Comparison of ENCODE assay signal across 9 cellular contexts in the genomic region with DNA sequence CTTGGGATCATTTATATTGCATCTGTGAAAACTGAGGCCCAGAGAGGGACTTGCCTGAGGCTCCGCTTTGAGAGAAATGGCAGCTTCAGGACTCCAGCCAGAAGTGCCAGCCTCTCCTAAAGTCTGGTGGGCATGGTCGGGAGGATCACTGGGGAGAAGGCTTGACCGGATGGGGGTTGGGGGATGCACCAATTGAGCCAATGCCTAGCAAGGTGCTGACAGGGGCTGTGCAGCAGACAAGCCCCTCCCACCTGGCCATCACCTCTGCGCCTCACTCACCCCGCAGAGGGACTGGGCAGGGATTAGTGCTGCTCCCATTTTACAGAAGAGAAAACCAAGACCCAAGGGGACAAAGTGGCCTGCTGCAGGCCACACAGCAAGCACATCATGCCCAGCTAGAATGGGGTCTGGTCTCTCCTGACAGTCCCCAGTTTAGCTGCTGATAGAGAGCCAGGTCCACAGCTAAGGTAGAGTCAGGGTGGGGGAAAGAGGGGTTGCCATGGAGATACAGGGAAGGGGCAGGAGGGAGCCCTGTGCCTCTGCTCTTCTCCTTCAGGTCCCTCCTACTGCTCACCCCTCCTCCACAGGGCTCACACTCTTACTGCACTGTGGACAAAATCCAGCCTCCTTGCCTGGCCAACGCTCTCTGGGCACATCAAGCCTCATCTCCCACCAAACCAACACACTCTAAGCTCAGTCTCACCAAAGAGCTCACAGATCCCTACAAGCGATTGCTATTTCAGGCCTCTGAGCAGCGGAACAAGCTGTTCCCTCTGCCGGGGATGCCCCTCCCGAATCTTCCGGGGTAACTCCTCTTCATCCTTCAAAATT. TPM values are rescaled to one million over a fixed set of nuclear protein-coding genes. Genes with fewer than 3 reads are reported as not detected.
DNase-seq lines count a peak whose midpoint lies in the region; ATAC-seq and TF ChIP-seq lines count a peak whose summit lies in the region.
"Had no signal": no experiment of that assay in that cellular context is flagged by ENCODE, and none has a peak within 500 bp of the region (broad histone marks: within the 10 kb centered on the region; RNA-seq: fewer than 3 reads in every experiment).

No MANE protein-coding gene starts in this region.

- POLR2A ChIA-PET in activated CD8-positive, alpha-beta T cell treated with anti-CD3 and anti-CD28 coated beads, Interleukin-2, amount 10 ng/mL, durations not matched to agents 7 days and 5 days (lab: Charles Lee) = interaction anchor here (0.5 to 1.5 kb wide), 5 partner anchors 15 to 210 kb away, joined by 3 to 5 read pairs (median 4); a partner anchor contains a TSS

- CTCF ChIA-PET in activated CD8-positive, alpha-beta T cell treated with anti-CD3 and anti-CD28 coated beads, Interleukin-2, amount 10 ng/mL, durations not matched to agents 7 days and 5 days (lab: Charles Lee) = interaction anchor here (1.3 to 2.8 kb wide), 6 partner anchors 30 to 451 kb away, joined by 3 to 11 read pairs (median 6); a partner anchor contains a TSS

- no peaks in the 10 kb centered on the region for H3K9me2 ChIP-seq in DOHH2 (replicated peaks; ENCODE audit: control insufficient read depth, low read length)

- H3K27ac Mint-ChIP-seq in activated CD8-positive, alpha-beta T cell treated with anti-CD3 and anti-CD28 coated beads, Interleukin-2, amount 10 ng/mL, durations not matched to agents 7 days and 5 days = peak overlapping the region; percentile 84

- ATAC-seq in activated CD8-positive, alpha-beta T cell treated with anti-CD3 and anti-CD28 coated beads, Interleukin-2, amount 10 ng/mL, durations not matched to agents 7 days and 5 days = no peak
- ATAC-seq in HG02852 (IDR thresholded peaks at IDR 0.05; ENCODE audit: unreplicated experiment) = no peak
- ATAC-seq in HG02840 (IDR thresholded peaks at IDR 0.05; ENCODE audit: low FRiP score, unreplicated experiment) = no peak
- ATAC-seq in HG03135 (IDR thresholded peaks at IDR 0.05; ENCODE audit: unreplicated experiment) = no peak

- H3K79me2 ChIP-seq in DOHH2 (ENCODE audit: control insufficient read depth, low read length) = peaks cover 46% of the 10 kb centered on the region

- DNase-seq in activated CD8-positive, alpha-beta T cell treated with anti-CD3 and anti-CD28 coated beads, Interleukin-2, amount 10 ng/mL, durations not matched to agents 7 days and 5 days = no peak
- peak; percentile 61 for DNase-seq in right atrium auricular region (ENCODE audit: low spot score)
- DNase-seq in sigmoid colon = peak; percentile 90
- no peak for DNase-seq in NCI-H146 (lab: John Stamatoyannopoulos, UW)
- DNase-seq: NCI-H446 had no signal

- 90% methylated on average over 11 of the region's 11 CpGs for WGBS in sigmoid colon, 2 donors

- peak; percentile 69 to 97 (median 92) for TF ChIP-seq EP300 in sigmoid colon (IDR thresholded peaks at IDR 0.05)

- H3K4me2 ChIP-seq in DOHH2 (ENCODE audit: low read length) = peak overlapping the region; percentile 95

- no peaks in the 10 kb centered on the region for H3K27me3 Mint-ChIP-seq in activated CD8-positive, alpha-beta T cell treated with anti-CD3 and anti-CD28 coated beads, Interleukin-2, amount 10 ng/mL, durations not matched to agents 7 days and 5 days (ENCODE audit: low read depth)

- H3K9me3 Mint-ChIP-seq in activated CD8-positive, alpha-beta T cell treated with anti-CD3 and anti-CD28 coated beads, Interleukin-2, amount 10 ng/mL, durations not matched to agents 7 days and 5 days (ENCODE audit: insufficient read depth) = no peaks in the 10 kb centered on the region

- TF ChIP-seq CTCF in DOHH2 (IDR thresholded peaks at IDR 0.05; ENCODE audit: low read depth, low read length, poor library complexity, severe bottlenecking) = no peak
- TF ChIP-seq CTCF in right atrium auricular region (IDR thresholded peaks at IDR 0.05) = no peak
- TF ChIP-seq CTCF in sigmoid colon (IDR thresholded peaks at IDR 0.05) = no peak

- peaks cover 10% of the 10 kb centered on the region for H3K36me3 Mint-ChIP-seq in activated CD8-positive, alpha-beta T cell treated with anti-CD3 and anti-CD28 coated beads, Interleukin-2, amount 10 ng/mL, durations not matched to agents 7 days and 5 days (ENCODE audit: low read depth)

- H3K27ac ChIP-seq in DOHH2 (ENCODE audit: low read depth, low read length) (peak overlapping the region; percentile 89), right atrium auricular region (peak overlapping the region; percentile 98), sigmoid colon (peak overlapping the region; percentile 93 to 98 (median 98))

- TF ChIP-seq POLR2A in sigmoid colon (IDR thresholded peaks at IDR 0.05) = peak; percentile 21 to 29

- peaks cover 17% of the 10 kb centered on the region for H3F3A ChIP-seq in DOHH2 (ENCODE audit: control insufficient read depth, insufficient read depth)

- H3K27me3 ChIP-seq in DOHH2 (ENCODE audit: control insufficient read depth, low read length) = no peaks in the 10 kb centered on the region
- no peaks in the 10 kb centered on the region for H3K27me3 ChIP-seq in right atrium auricular region
- no peaks in the 10 kb centered on the region for H3K27me3 ChIP-seq in sigmoid colon

- peak overlapping the region; percentile 57 for H3K4me3 ChIP-seq in DOHH2 (ENCODE audit: low read length)
- no peak overlapping the region for H3K4me3 ChIP-seq in right atrium auricular region
- no peak overlapping the region for H3K4me3 ChIP-seq in sigmoid colon

- H3K4me1 ChIP-seq in DOHH2 (ENCODE audit: control insufficient read depth, low read length) = peaks cover 84% of the 10 kb centered on the region
- peaks cover 0 to 59% of the 10 kb centered on the region in 2 donors for H3K4me1 ChIP-seq in right atrium auricular region
- H3K4me1 ChIP-seq in sigmoid colon = peaks cover 0 to 61% (median 55%) of the 10 kb centered on the region in 4 donors

- H4K20me1 ChIP-seq in DOHH2 (ENCODE audit: control insufficient read depth, insufficient read depth, low read depth, low read length) = no peaks in the 10 kb centered on the region

- peak overlapping the region; percentile 33 for H3K4me3 Mint-ChIP-seq in activated CD8-positive, alpha-beta T cell treated with anti-CD3 and anti-CD28 coated beads, Interleukin-2, amount 10 ng/mL, durations not matched to agents 7 days and 5 days

- intact Hi-C loops in sigmoid colon (cut with DNase I) = no loop called here

- H3K9me3 ChIP-seq in DOHH2 (ENCODE audit: control insufficient read depth, insufficient read depth, low read length) (no peaks in the 10 kb centered on the region), right atrium auricular region (no peaks in the 10 kb centered on the region), sigmoid colon (no peaks in the 10 kb centered on the region)

- peaks cover 35% of the 10 kb centered on the region for H3K4me1 Mint-ChIP-seq in activated CD8-positive, alpha-beta T cell treated with anti-CD3 and anti-CD28 coated beads, Interleukin-2, amount 10 ng/mL, durations not matched to agents 7 days and 5 days (ENCODE audit: low read depth)

- peaks cover 16% of the 10 kb centered on the region for H3K36me3 ChIP-seq in DOHH2 (ENCODE audit: control insufficient read depth, low read length)
- H3K36me3 ChIP-seq in right atrium auricular region = no peaks in the 10 kb centered on the region
- H3K36me3 ChIP-seq in sigmoid colon = no peaks in the 10 kb centered on the region

RNA-seq across cellular contexts. Expression of a gene that starts 29.5 kb away (rescaled TPM):
- total RNA-seq in activated CD8-positive, alpha-beta T cell treated with anti-CD3 and anti-CD28 coated beads, Interleukin-2, amount 10 ng/mL, durations not matched to agents 7 days and 5 days = 1 to 10 TPM; 2.9 to 3.0 TPM
- 10 to 100 TPM; 12.7 to 14.2 TPM for total RNA-seq in right atrium auricular region
- 10 to 100 TPM; 21.3 to 30.3 (median 24.8) TPM for total RNA-seq in sigmoid colon
- 10 to 100 TPM; 12.6 to 14.8 (median 14.4) TPM for polyA plus RNA-seq in sigmoid colon

RNA-seq across cellular contexts. Expression of a gene that starts 35.4 kb away (rescaled TPM):
- 10 to 100 TPM; 33.2 to 33.6 TPM for total RNA-seq in activated CD8-positive, alpha-beta T cell treated with anti-CD3 and anti-CD28 coated beads, Interleukin-2, amount 10 ng/mL, durations not matched to agents 7 days and 5 days
- total RNA-seq in right atrium auricular region (10 to 100 TPM; 49.1 to 55.3 TPM), sigmoid colon (10 to 100 TPM; 23.2 to 38.2 (median 31.8) TPM)
- polyA plus RNA-seq in sigmoid colon = 10 to 100 TPM; 13.2 to 31.9 (median 15.0) TPM

RNA-seq across cellular contexts. Expression of a gene that starts 57.3 kb away (rescaled TPM):
- 10 to 100 TPM; 58.8 to 62.1 TPM for total RNA-seq in activated CD8-positive, alpha-beta T cell treated with anti-CD3 and anti-CD28 coated beads, Interleukin-2, amount 10 ng/mL, durations not matched to agents 7 days and 5 days
- total RNA-seq in right atrium auricular region = 10 to 100 TPM; 19.3 to 23.5 TPM
- 10 to 100 TPM; 31.9 to 54.2 (median 44.4) TPM for total RNA-seq in sigmoid colon
- polyA plus RNA-seq in sigmoid colon = 10 to 100 TPM; 49.2 to 59.6 (median 59.6) TPM

RNA-seq across cellular contexts. Expression of a gene that starts 57.7 kb away (rescaled TPM):
- 10 to 100 TPM; 91.8 to 97.1 TPM for total RNA-seq in activated CD8-positive, alpha-beta T cell treated with anti-CD3 and anti-CD28 coated beads, Interleukin-2, amount 10 ng/mL, durations not matched to agents 7 days and 5 days
- total RNA-seq in right atrium auricular region (100 to 1,000 TPM; 447 to 604 TPM), sigmoid colon (10 to 100 TPM; 67.3 to 90.3 (median 83.0) TPM)
- polyA plus RNA-seq in sigmoid colon = 100 to 1,000 TPM; 106 to 157 (median 127) TPM

Comparison
In these comparisons a context has a peak if more than half of its experiments do, and no peak if none do; other contexts are left out.
1. DNase-seq: peak in right atrium auricular region (single experiment) and sigmoid colon (single experiment); none in activated CD8-positive, alpha-beta T cell treated with anti-CD3 and anti-CD28 coated beads, Interleukin-2, amount 10 ng/mL, durations not matched to agents 7 days and 5 days (single experiment) and NCI-H146 (single experiment).
2. Peak in every context shown above with its lines, with median percentiles within 50 percentile points of each other: H3K27ac ChIP-seq.